Comparison of ENCODE assay signal across 8 cellular contexts in the genomic region with DNA sequence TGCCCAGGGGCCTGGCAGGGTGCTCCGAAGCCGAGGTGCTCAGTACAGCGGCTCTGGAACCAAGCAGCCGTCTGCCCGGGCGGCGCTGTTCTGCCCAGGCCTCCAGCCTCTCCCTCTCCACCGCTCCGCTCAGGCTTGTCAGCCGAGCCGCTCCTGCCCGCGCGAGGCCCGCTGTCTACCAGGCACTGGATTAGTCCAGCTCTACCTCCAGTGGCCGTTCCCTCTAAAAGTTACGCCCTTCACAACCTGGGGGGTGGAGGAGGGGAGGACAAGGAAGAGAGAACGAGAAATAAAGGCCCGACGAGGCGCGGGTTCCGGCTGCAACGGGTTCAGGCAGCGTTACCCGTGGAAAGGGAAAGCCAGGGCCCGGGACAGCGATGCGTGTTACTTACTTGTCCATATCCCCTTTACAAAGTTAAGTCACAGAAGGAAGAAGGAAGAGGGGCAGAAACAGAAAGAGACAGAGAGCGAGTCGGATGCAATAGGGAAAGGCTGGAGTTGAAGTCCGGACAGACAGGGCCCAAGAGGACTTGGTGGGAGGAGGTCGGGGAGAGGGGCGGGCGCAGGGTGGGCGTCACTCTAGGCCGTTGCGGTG. TPM values are rescaled to one million over a fixed set of nuclear protein-coding genes. Genes with fewer than 3 reads are reported as not detected.
DNase-seq lines count a peak whose midpoint lies in the region; ATAC-seq and TF ChIP-seq lines count a peak whose summit lies in the region.

No MANE protein-coding gene starts in this region.

- H3K27me3 ChIP-seq in neuronal stem cell (ENCODE audit: control insufficient read depth in 3 of 3, insufficient read depth in 3 of 3, low read depth in 1 of 3, low read length in 3 of 3) = peaks cover 0 to 98% (median 0%) of the 10 kb centered on the region in 3 experiments

- H3K9me3 ChIP-seq in ES-I3 (ENCODE audit: control insufficient read depth, insufficient read depth, low read length) (no peaks in the 10 kb centered on the region), neuronal stem cell (replicated peaks in 1 of 2; ENCODE audit: control insufficient read depth in 2 of 2, insufficient read depth in 1 of 2, low read depth in 1 of 2, low read length in 2 of 2) (no peaks in the 10 kb centered on the region)

- H3K4me1 ChIP-seq in ES-I3 (ENCODE audit: insufficient read depth, low read length) = peaks cover 21% of the 10 kb centered on the region
- H3K4me1 ChIP-seq in neuronal stem cell (ENCODE audit: control insufficient read depth in 2 of 2, insufficient read depth in 1 of 2, low read depth in 1 of 2, low read length in 2 of 2) = peaks cover 3 to 4% of the 10 kb centered on the region in 2 donors

- H3K4me3 Mint-ChIP-seq in IgD-negative memory B cell (peak overlapping the region in 3 of 4 donors; percentile 35 to 76 (median 44)), endothelial cell (ENCODE audit: unreplicated experiment) (peak overlapping the region; percentile 89)

- H4K8ac ChIP-seq in neuronal stem cell (ENCODE audit: low read depth, low read length) = peak overlapping the region; percentile 9

- no peak for ATAC-seq in GM21526 (IDR thresholded peaks at IDR 0.05; ENCODE audit: low FRiP score, unreplicated experiment)
- no peak for ATAC-seq in HG03378 (IDR thresholded peaks at IDR 0.05; ENCODE audit: unreplicated experiment)
- ATAC-seq in HG03565 (IDR thresholded peaks at IDR 0.05; ENCODE audit: unreplicated experiment) = no peak

- H3K9me3 Mint-ChIP-seq in IgD-negative memory B cell (peaks cover 0 to 11% (median 8%) of the 10 kb centered on the region in 3 donors), endothelial cell (ENCODE audit: unreplicated experiment) (no peaks in the 10 kb centered on the region)

- H2AK5ac ChIP-seq in neuronal stem cell (ENCODE audit: low read depth, low read length) = no peak overlapping the region

- peaks cover 57% of the 10 kb centered on the region for H3K27me3 Mint-ChIP-seq in IgD-negative memory B cell
- H3K27me3 Mint-ChIP-seq in endothelial cell (ENCODE audit: unreplicated experiment) = peaks cover 13% of the 10 kb centered on the region

- H3K4me2 ChIP-seq in neuronal stem cell (ENCODE audit: insufficient read depth, low read length, poor library complexity, severe bottlenecking) = peak overlapping the region; percentile 57

- H3K9ac ChIP-seq in ES-I3 (ENCODE audit: low read depth, low read length) (peak overlapping the region; percentile 59), neuronal stem cell (ENCODE audit: low read depth, low read length, poor library complexity) (peak overlapping the region; percentile 98)

- no peak overlapping the region for H2BK15ac ChIP-seq in neuronal stem cell (ENCODE audit: low read length)

- peak overlapping the region; percentile 99 for H3K18ac ChIP-seq in neuronal stem cell (ENCODE audit: low read length)

- peak overlapping the region; percentile 95 for H2BK5ac ChIP-seq in neuronal stem cell (ENCODE audit: low read length)

- peak overlapping the region in 1 of 2 donors; percentile 99 for H3K4me3 ChIP-seq in neuronal stem cell (ENCODE audit: low read length in 2 of 2)

- peaks cover 0 to 13% (median 4%) of the 10 kb centered on the region in 3 donors for H3K4me1 Mint-ChIP-seq in IgD-negative memory B cell
- H3K4me1 Mint-ChIP-seq in endothelial cell (ENCODE audit: unreplicated experiment) = peaks cover 42% of the 10 kb centered on the region

- no peak overlapping the region for H3K4ac ChIP-seq in neuronal stem cell (ENCODE audit: low read length)

- peak overlapping the region; percentile 96 for H2AFZ ChIP-seq in neuronal stem cell (ENCODE audit: low read length)

- H3K27ac ChIP-seq in neuronal stem cell (replicated peaks; ENCODE audit: low read length) = peak overlapping the region; percentile 99

- no peak overlapping the region for H2BK120ac ChIP-seq in neuronal stem cell (ENCODE audit: low read depth, low read length)

- no peak overlapping the region for H4K91ac ChIP-seq in neuronal stem cell (ENCODE audit: low read depth, low read length, poor library complexity)

- H3K36me3 Mint-ChIP-seq in IgD-negative memory B cell = no peaks in the 10 kb centered on the region
- H3K36me3 Mint-ChIP-seq in endothelial cell (ENCODE audit: low read depth, unreplicated experiment) = no peaks in the 10 kb centered on the region

- TF ChIP-seq CTCF in endothelial cell (IDR thresholded peaks at IDR 0.05; ENCODE audit: unreplicated experiment) = no peak

- DNase-seq in endothelial cell (ENCODE audit: low spot score) (peak; percentile 59), neuronal stem cell (ENCODE audit: low spot score) (no peak), NCI-H1105 treated with DMSO at 0.1 percent for 48 hours (lab: John Stamatoyannopoulos, UW) (no peak)

- peak overlapping the region; percentile 17 for H3K23ac ChIP-seq in neuronal stem cell (ENCODE audit: low read depth, low read length, poor library complexity)

- WGBS in neuronal stem cell (ENCODE audit: extremely low coverage in 2 of 2, insufficient read length in 2 of 2, insufficient replicate concordance in 1 of 2), 2 donors = no CpG with 5 or more reads among the region's 38 CpGs

- peak overlapping the region; percentile 97 for H3K14ac ChIP-seq in neuronal stem cell (ENCODE audit: low read length)

- no peak overlapping the region for H2BK12ac ChIP-seq in neuronal stem cell (ENCODE audit: low read length)

- H3K79me1 ChIP-seq in neuronal stem cell (ENCODE audit: low read depth, low read length) = no peaks in the 10 kb centered on the region

- H3K36me3 ChIP-seq in ES-I3 (ENCODE audit: insufficient read depth, low read length) = no peaks in the 10 kb centered on the region
- H3K36me3 ChIP-seq in neuronal stem cell (replicated peaks in 1 of 2; ENCODE audit: control insufficient read depth in 2 of 2, insufficient read depth in 2 of 2, low read length in 2 of 2) = peaks cover 0 to 10% of the 10 kb centered on the region in 2 donors

- H3K27ac Mint-ChIP-seq in IgD-negative memory B cell = peak overlapping the region; percentile 63 to 98 (median 90)
- no peak overlapping the region for H3K27ac Mint-ChIP-seq in endothelial cell (ENCODE audit: unreplicated experiment)

RNA-seq across cellular contexts. Expression of gene SP8, which starts 2.9 kb away (rescaled TPM):
- polyA plus RNA-seq in IgD-negative memory B cell = not detected
- 0.82 TPM for total RNA-seq in endothelial cell (ENCODE audit: unreplicated experiment)
- 54.8 TPM for polyA plus RNA-seq in neuronal stem cell (2013, experiment 1 of 2)
- polyA plus RNA-seq in neuronal stem cell (2013, experiment 2 of 2) = 56.7 TPM
